Comparison of ENCODE assay signal across 1 cellular context in genomic region chr3:185490241-185490640, GRCh38.
TF ChIP-seq lines count a peak whose summit lies in the region.

No MANE protein-coding gene starts in this region.

TF ChIP-seq in GM12878, 131 proteins besides CTCF, POLR2A, EP300 and RAD21 (continued from another document):
- no peak for TF ChIP-seq SREBF1 (IDR thresholded peaks at IDR 0.05; ENCODE audit: low read length)
- TF ChIP-seq STAT1 (conservative IDR thresholded peaks at IDR 0.05) = no peak
- no peak for TF ChIP-seq RELB (IDR thresholded peaks at IDR 0.05; ENCODE audit: low read depth)
- no peak for TF ChIP-seq NR2C1 (IDR thresholded peaks at IDR 0.05)
- TF ChIP-seq PAX5 (IDR thresholded peaks at IDR 0.05; ENCODE audit: borderline replicate concordance, low read depth, low read length) = no peak
- no peak for TF ChIP-seq JUND (IDR thresholded peaks at IDR 0.05; ENCODE audit: low read depth, low read length)
